19 cellular contexts compared by ENCODE assay signal in genomic region chr20:33725607-33726264, GRCh38. TPM values are rescaled to one million over a fixed set of nuclear protein-coding genes. Genes with fewer than 3 reads are reported as not detected.
DNase-seq lines count a peak whose midpoint lies in the region; ATAC-seq, FAIRE-seq and TF ChIP-seq lines count a peak whose summit lies in the region.
"Had no signal": no experiment of that assay in that cellular context is flagged by ENCODE, and none has a peak within 500 bp of the region (broad histone marks: within the 10 kb centered on the region; RNA-seq: fewer than 3 reads in every experiment).

No MANE protein-coding gene starts in this region.

- H3K79me1 ChIP-seq in IMR-90 (ENCODE audit: low read depth in 1 of 2, low read length in 2 of 2) = no peaks in the 10 kb centered on the region

- no peak overlapping the region for H2BK120ac ChIP-seq in IMR-90 (ENCODE audit: low read depth, low read length)

- H3K4me3 ChIP-seq in IMR-90 (ENCODE audit: insufficient read depth, low read depth, low read length) (no peak overlapping the region), K562 (no peak overlapping the region), neural progenitor cell (no peak overlapping the region), upper lobe of left lung (no peak overlapping the region)

- no peak for ATAC-seq in IMR-90 (ENCODE audit: low read depth)
- ATAC-seq in K562 = no peak
- ATAC-seq in upper lobe of left lung (ENCODE audit: low FRiP score in 2 of 2) = peak in 1 of 2 donors; percentile 53
- ATAC-seq: PC-3 had no signal

- no peak overlapping the region for H2AK5ac ChIP-seq in IMR-90 (ENCODE audit: low read depth, low read length)

- dilution Hi-C loops in IMR-90 (cut with HindIII; ENCODE audit: low sequenced_read_pairs, unreplicated experiment) = no loop called here

- H3F3A ChIP-seq in neural progenitor cell (ENCODE audit: low read depth) = peaks cover 3% of the 10 kb centered on the region

- no peak overlapping the region for H2BK20ac ChIP-seq in IMR-90 (ENCODE audit: low read depth, low read length)

- no peak overlapping the region for H4K91ac ChIP-seq in IMR-90 (ENCODE audit: insufficient read depth, low read depth, low read length)

- DNase-seq in IMR-90 = no peak
- no peak for DNase-seq in K562 (ENCODE audit: extremely low read depth in 1 of 4, low spot score in 3 of 4)
- DNase-seq in neural progenitor cell (ENCODE audit: low spot score) = no peak
- DNase-seq in upper lobe of left lung = peak in 1 of 2 donors; percentile 64
- no peak for DNase-seq in GM19239 (ENCODE audit: insufficient read length, low spot score)
- no peak for DNase-seq in stimulated activated CD4-positive, alpha-beta T cell treated with anti-CD3 and anti-CD28 coated beads, Interleukin-4, amount 100 ng/mL, for 24 hours
- no peak for DNase-seq in activated T-cell treated with anti-CD3 and anti-CD28 coated beads, Interleukin-2, amount 50 U/mL, for 24 hours
- DNase-seq: ACHN, AML-193, DMS79 treated with DMSO at 0.1 percent for 48 hours, NCI-H1694 treated with DMSO at 0.1 percent for 48 hours, NCI-H2107, NCI-H226, PC-3 had no signal

- TF ChIP-seq POLR2A in IMR-90 (IDR thresholded peaks at IDR 0.05; ENCODE audit: low read depth, low read length) (no peak), K562 (conservative IDR thresholded peaks at IDR 0.05) (no peak), upper lobe of left lung (IDR thresholded peaks at IDR 0.05) (peak in 1 of 4 donors; percentile 4)

- FAIRE-seq in K562 (lab: Jason Lieb, UNC) (no peak), GM19239 (lab: Jason Lieb, UNC) (no peak)
- FAIRE-seq: D721Med, H54, HTR-8/SVneo had no signal

- no peaks in the 10 kb centered on the region for H3K27me3 Mint-ChIP-seq in neural progenitor cell (ENCODE audit: insufficient read depth, low read depth)
- no peaks in the 10 kb centered on the region for H3K27me3 Mint-ChIP-seq in activated T-cell treated with anti-CD3 and anti-CD28 coated beads, Interleukin-2, amount 50 U/mL, for 24 hours

- H3K36me3 Mint-ChIP-seq in neural progenitor cell = no peaks in the 10 kb centered on the region
- H3K36me3 Mint-ChIP-seq in activated T-cell treated with anti-CD3 and anti-CD28 coated beads, Interleukin-2, amount 50 U/mL, for 24 hours (ENCODE audit: low read depth) = no peaks in the 10 kb centered on the region

- no peak overlapping the region for H3K4me3 Mint-ChIP-seq in neural progenitor cell
- no peak overlapping the region for H3K4me3 Mint-ChIP-seq in activated T-cell treated with anti-CD3 and anti-CD28 coated beads, Interleukin-2, amount 50 U/mL, for 24 hours

- no peaks in the 10 kb centered on the region for H3K4me1 Mint-ChIP-seq in neural progenitor cell
- peaks cover 6% of the 10 kb centered on the region for H3K4me1 Mint-ChIP-seq in activated T-cell treated with anti-CD3 and anti-CD28 coated beads, Interleukin-2, amount 50 U/mL, for 24 hours (ENCODE audit: low read depth)

- intact Hi-C loops in IMR-90 (cut with micrococcal nuclease) = no loop called here
- intact Hi-C loops in K562 (cut with micrococcal nuclease) = no loop called here

- H2AFZ ChIP-seq in IMR-90 (replicated peaks; ENCODE audit: low read length, poor library complexity) (peak overlapping the region; percentile 21), K562 (ENCODE audit: low read depth, low read length) (no peak overlapping the region), neural progenitor cell (replicated peaks) (no peak overlapping the region)

- H3K79me2 ChIP-seq in K562 (ENCODE audit: control insufficient read depth, insufficient read depth, low read length) = no peaks in the 10 kb centered on the region
- H3K79me2 ChIP-seq in neural progenitor cell (ENCODE audit: low read depth) = no peaks in the 10 kb centered on the region

- H4K8ac ChIP-seq in IMR-90 (ENCODE audit: low read depth in 2 of 2, low read length in 2 of 2) = no peak overlapping the region

- H3K56ac ChIP-seq in IMR-90 (ENCODE audit: extremely low read depth, insufficient read depth, low read length) = no peak overlapping the region

- H3K9ac ChIP-seq in IMR-90 (ENCODE audit: low read depth, low read length) (no peak overlapping the region), K562 (ENCODE audit: insufficient read depth in 1 of 2, low read depth in 2 of 2, low read length in 2 of 2) (no peak overlapping the region), neural progenitor cell (no peak overlapping the region)

- H3K4me2 ChIP-seq in IMR-90 (ENCODE audit: low read depth, low read length) (no peak overlapping the region), K562 (ENCODE audit: insufficient read depth, low read length) (no peak overlapping the region), neural progenitor cell (no peak overlapping the region)

- no peak overlapping the region for H3K23ac ChIP-seq in IMR-90 (ENCODE audit: low read depth, low read length)

- H3K27ac ChIP-seq in IMR-90 (ENCODE audit: insufficient read depth, low read length) (no peak overlapping the region), K562 (ENCODE audit: extremely low read depth, low read depth, low read length) (no peak overlapping the region), neural progenitor cell (no peak overlapping the region), upper lobe of left lung (peak overlapping the region in 3 of 4 donors; percentile 13 to 82 (median 68))
- H3K27ac ChIP-seq: C4-2B had no signal

- in situ Hi-C loops in IMR-90 (cut with MboI; ENCODE audit: low sequenced_read_pairs) = no loop called here
- in situ Hi-C loops in K562 (cut with MboI) = loop anchor here (5.0 kb wide), 1 partner anchor 58 kb away; the partner anchor contains the start of gene ACTL10

- H2BK5ac ChIP-seq in IMR-90 (ENCODE audit: low read depth, low read length, poor library complexity, severe bottlenecking) = no peak overlapping the region

- H3K27me3 ChIP-seq in IMR-90 (ENCODE audit: control insufficient read depth, insufficient read depth, low read length) (no peaks in the 10 kb centered on the region; the same call in 1 of the 2 replicates), K562 (ENCODE audit: control insufficient read depth in 2 of 2, insufficient read depth in 2 of 2, low read length in 2 of 2) (no peaks in the 10 kb centered on the region), neural progenitor cell (no peaks in the 10 kb centered on the region), upper lobe of left lung (no peaks in the 10 kb centered on the region)

- no peak overlapping the region for H3K4ac ChIP-seq in IMR-90 (ENCODE audit: low read depth, low read length)

- H3K9me3 ChIP-seq in IMR-90 (ENCODE audit: control insufficient read depth, insufficient read depth, low read length) (no peaks in the 10 kb centered on the region), K562 (replicated peaks; ENCODE audit: control insufficient read depth, insufficient read depth, low read depth, low read length) (no peaks in the 10 kb centered on the region), neural progenitor cell (ENCODE audit: low read depth) (no peaks in the 10 kb centered on the region), upper lobe of left lung (no peaks in the 10 kb centered on the region)

- no TSS peak for BruUV-seq in IMR-90 (replicated peaks; lab: Mats Ljungman, UMichigan)
- BruUV-seq in K562 (replicated peaks; lab: Mats Ljungman, UMichigan) = no TSS peak

- H4K20me1 ChIP-seq in IMR-90 (ENCODE audit: insufficient read depth, low read length) (no peaks in the 10 kb centered on the region), K562 (replicated peaks; ENCODE audit: control insufficient read depth, insufficient read depth, low read length) (no peaks in the 10 kb centered on the region), neural progenitor cell (ENCODE audit: low read depth) (no peaks in the 10 kb centered on the region)

- no peaks in the 10 kb centered on the region for H3K4me1 ChIP-seq in IMR-90 (ENCODE audit: control insufficient read depth, insufficient read depth, low read length)
- H3K4me1 ChIP-seq in K562 (replicated peaks in 1 of 2; ENCODE audit: control insufficient read depth in 2 of 2, insufficient read depth in 2 of 2, low read length in 2 of 2) = no peaks in the 10 kb centered on the region; a peak in 1 of 5 replicates
- no peaks in the 10 kb centered on the region for H3K4me1 ChIP-seq in neural progenitor cell
- H3K4me1 ChIP-seq in upper lobe of left lung = peaks cover 0 to 22% (median 10%) of the 10 kb centered on the region in 4 donors

- WGBS in IMR-90 (ENCODE audit: extremely low coverage in 2 of 2, insufficient read length in 1 of 2), 2 experiments = no CpG with 5 or more reads among the region's 7 CpGs
- 43% methylated on average over 7 of the region's 7 CpGs for WGBS in K562 (ENCODE audit: insufficient coverage, low coverage, missing lambda C conversion rate)
- 63 to 78% methylated on average over 6 to 7 of the region's 7 CpGs for WGBS in upper lobe of left lung, 2 donors

- CTCF ChIA-PET in IMR-90 (lab: Yijun Ruan, JAX) = no interaction called here
- CTCF ChIA-PET in K562 (lab: Yijun Ruan, JAX; ENCODE audit: low intra/inter-chr PET ratio) = no interaction called here

- H2AK9ac ChIP-seq in IMR-90 (replicated peaks; ENCODE audit: low read depth, low read length, poor library complexity) = peak overlapping the region; percentile 50

- H3K9me3 Mint-ChIP-seq in neural progenitor cell = no peaks in the 10 kb centered on the region
- H3K9me3 Mint-ChIP-seq in activated T-cell treated with anti-CD3 and anti-CD28 coated beads, Interleukin-2, amount 50 U/mL, for 24 hours = no peaks in the 10 kb centered on the region

- no peak overlapping the region for H4K5ac ChIP-seq in IMR-90 (ENCODE audit: low read depth, low read length)

- TF ChIP-seq EP300 in K562 (IDR thresholded peaks at IDR 0.05; ENCODE audit: low read length) = no peak
- peak in 1 of 4 donors; percentile 70 for TF ChIP-seq EP300 in upper lobe of left lung (IDR thresholded peaks at IDR 0.05)

- H3K18ac ChIP-seq in IMR-90 (ENCODE audit: low read depth, low read length) = no peak overlapping the region

- peak overlapping the region; percentile 27 for H3K27ac Mint-ChIP-seq in neural progenitor cell
- H3K27ac Mint-ChIP-seq in activated T-cell treated with anti-CD3 and anti-CD28 coated beads, Interleukin-2, amount 50 U/mL, for 24 hours = no peak overlapping the region

- POLR2A ChIA-PET in IMR-90 (lab: Charles Lee; ENCODE audit: unreplicated experiment) (no interaction called here), K562 (lab: Yijun Ruan, JAX) (interaction anchor here (1.2 to 1.5 kb wide), 2 partner anchors 11 to 72 kb away, joined by 4 to 5 read pairs; no protein-coding TSS in a partner anchor)

- no peak for TF ChIP-seq RAD21 in IMR-90 (IDR thresholded peaks at IDR 0.05; ENCODE audit: low read length)
- no peak for TF ChIP-seq RAD21 in K562 (CRISPR knock-in tag; conservative IDR thresholded peaks at IDR 0.05 in 1 of 2, IDR thresholded peaks at IDR 0.05 in 1 of 2)

- no peaks in the 10 kb centered on the region for H3K36me3 ChIP-seq in IMR-90 (ENCODE audit: control insufficient read depth, insufficient read depth, low read length)
- no peaks in the 10 kb centered on the region for H3K36me3 ChIP-seq in K562 (ENCODE audit: control insufficient read depth, insufficient read depth, low read length)
- no peaks in the 10 kb centered on the region for H3K36me3 ChIP-seq in neural progenitor cell
- no peaks in the 10 kb centered on the region for H3K36me3 ChIP-seq in upper lobe of left lung

- TF ChIP-seq CTCF in IMR-90 (conservative IDR thresholded peaks at IDR 0.05; ENCODE audit: low read depth, low read length) (no peak), K562 (IDR thresholded peaks at IDR 0.05 in 2 of 3, conservative IDR thresholded peaks at IDR 0.05 in 1 of 3; ENCODE audit: insufficient read depth in 2 of 3, low read depth in 1 of 3, low read length in 3 of 3) (no peak), neural progenitor cell (IDR thresholded peaks at IDR 0.05) (no peak), upper lobe of left lung (IDR thresholded peaks at IDR 0.05) (no peak)

- no peak overlapping the region for H3K14ac ChIP-seq in IMR-90 (replicated peaks; ENCODE audit: low read depth, low read length)

- H3K9me1 ChIP-seq in IMR-90 (ENCODE audit: insufficient read depth, low read length) = 0 out of 2 replicates have a peak, but pooled peaks cover 3% of the 10 kb centered on the region
- no peaks in the 10 kb centered on the region for H3K9me1 ChIP-seq in K562 (ENCODE audit: control insufficient read depth, insufficient read depth, low read length)

- H2BK15ac ChIP-seq in IMR-90 (ENCODE audit: low read depth, low read length) = no peak overlapping the region

RNA-seq across cellular contexts. Expression of gene PXMP4, which starts 5.6 kb away (rescaled TPM):
- 2.2 and 3.6 TPM in 2 replicates for total RNA-seq in IMR-90 (2012; rRNA removed)
- polyA plus RNA-seq in IMR-90 (2012; rRNA removed) = 7.1 TPM in 2 replicates
- 4.9 and 10.3 TPM in 2 replicates for polyA plus RNA-seq in IMR-90 (2012; cell fraction: cytosol; rRNA removed)
- 2.7 and 4.5 TPM in 2 replicates for polyA plus RNA-seq in IMR-90 (2012; cell fraction: nucleus; rRNA removed; ENCODE audit: low replicate concordance)
- total RNA-seq in K562 (2011; cell fraction: chromatin; rRNA removed; ENCODE audit: low replicate concordance) = 5.6 and 15.2 TPM in 2 replicates
- total RNA-seq in K562 (2011; cell fraction: nucleolus; rRNA removed) = 8.7 and 9.8 TPM in 2 replicates
- 9.0 and 12.0 TPM in 2 replicates for total RNA-seq in K562 (2011; cell fraction: nucleoplasm; rRNA removed)
- total RNA-seq in K562 (2014; rRNA removed) = 5.6 and 9.1 TPM in 2 replicates
- total RNA-seq in K562 (2014; rRNA removed; fragmentation: Illumina TruSeq; extraction: Trizol) = 3.6 and 4.8 TPM in 2 replicates
- total RNA-seq in K562 (2015; rRNA removed; fragmentation: Illumina TruSeq; extraction: Trizol) = 4.4 and 6.7 TPM in 2 replicates
- 11.4 and 12.6 TPM in 2 replicates for total RNA-seq in K562 (2021)
- 6.7 and 7.3 TPM in 2 replicates for polyA plus RNA-seq in K562 (2011; rRNA removed)
- 12.4 and 17.3 TPM in 2 replicates for polyA plus RNA-seq in K562 (2011; cell fraction: cytosol; rRNA removed)
- 10.1 and 11.6 TPM in 2 replicates for polyA plus RNA-seq in K562 (2011; cell fraction: nucleus; rRNA removed)
- polyA plus RNA-seq in K562 (2012) = 9.3 and 12.6 TPM in 2 replicates
- polyA plus RNA-seq in K562 (2014; fragmentation: Illumina TruSeq; extraction: Trizol) = 9.8 and 10.4 TPM in 2 replicates
- polyA plus RNA-seq in K562 (2014; fragmentation: Nextera tagmentation; extraction: Ambion mirVana) = 10 to 100 TPM; 24.4 to 29.1 TPM
- polyA plus RNA-seq in K562 (2014; rRNA removed) = 5.7 and 6.8 TPM in 2 replicates
- 4.0 and 5.7 TPM in 2 replicates for polyA minus RNA-seq in K562 (2011; rRNA and poly(A)+ RNA removed)
- 6.6 and 7.5 TPM in 2 replicates for polyA minus RNA-seq in K562 (2011; cell fraction: cytosol; rRNA and poly(A)+ RNA removed)
- polyA minus RNA-seq in K562 (2011; cell fraction: nucleus; rRNA and poly(A)+ RNA removed) = 3.0 TPM in 2 replicates
- 3.5 and 6.1 TPM in 2 replicates for total RNA-seq in neural progenitor cell (ENCODE audit: low replicate concordance)
- total RNA-seq in upper lobe of left lung = 10 to 100 TPM; 18.4 to 80.2 (median 29.8) TPM
- total RNA-seq: PC-3 had no signal

RNA-seq across cellular contexts. Expression of gene ZNF341, which starts 6.1 kb away (rescaled TPM):
- 1.1 TPM in 2 replicates for total RNA-seq in IMR-90 (2012; rRNA removed)
- polyA plus RNA-seq in IMR-90 (2012; rRNA removed) = 3.4 TPM in 2 replicates
- polyA plus RNA-seq in IMR-90 (2012; cell fraction: cytosol; rRNA removed) = 2.0 and 2.9 TPM in 2 replicates
- polyA plus RNA-seq in IMR-90 (2012; cell fraction: nucleus; rRNA removed; ENCODE audit: low replicate concordance) = 7.7 and 17.8 TPM in 2 replicates
- total RNA-seq in K562 (2011; cell fraction: chromatin; rRNA removed; ENCODE audit: low replicate concordance) = 6.0 and 8.6 TPM in 2 replicates
- 5.0 and 5.2 TPM in 2 replicates for total RNA-seq in K562 (2011; cell fraction: nucleolus; rRNA removed)
- total RNA-seq in K562 (2011; cell fraction: nucleoplasm; rRNA removed) = 5.1 and 6.3 TPM in 2 replicates
- 1.6 and 2.6 TPM in 2 replicates for total RNA-seq in K562 (2014; rRNA removed)
- total RNA-seq in K562 (2014; rRNA removed; fragmentation: Illumina TruSeq; extraction: Trizol) = 0.41 and 0.76 TPM in 2 replicates
- total RNA-seq in K562 (2015; rRNA removed; fragmentation: Illumina TruSeq; extraction: Trizol) = 1.0 TPM in 2 replicates
- total RNA-seq in K562 (2021) = 2.6 and 2.8 TPM in 2 replicates
- polyA plus RNA-seq in K562 (2011; rRNA removed) = 0.89 and 1.8 TPM in 2 replicates
- 1.2 and 2.3 TPM in 2 replicates for polyA plus RNA-seq in K562 (2011; cell fraction: cytosol; rRNA removed)
- polyA plus RNA-seq in K562 (2011; cell fraction: nucleus; rRNA removed) = 2.3 and 5.1 TPM in 2 replicates
- polyA plus RNA-seq in K562 (2012) = 2.3 and 2.4 TPM in 2 replicates
- polyA plus RNA-seq in K562 (2014; fragmentation: Illumina TruSeq; extraction: Trizol) = 2.3 TPM in 2 replicates
- polyA plus RNA-seq in K562 (2014; fragmentation: Nextera tagmentation; extraction: Ambion mirVana) = under 1 TPM; 0.08 to 0.10 TPM
- 2.0 and 2.2 TPM in 2 replicates for polyA plus RNA-seq in K562 (2014; rRNA removed)
- polyA minus RNA-seq in K562 (2011; rRNA and poly(A)+ RNA removed) = 0.90 and 1.3 TPM in 2 replicates
- 1.6 and 1.9 TPM in 2 replicates for polyA minus RNA-seq in K562 (2011; cell fraction: cytosol; rRNA and poly(A)+ RNA removed)
- 1.1 and 1.6 TPM in 2 replicates for polyA minus RNA-seq in K562 (2011; cell fraction: nucleus; rRNA and poly(A)+ RNA removed)
- 0.82 and 2.5 TPM in 2 replicates for total RNA-seq in neural progenitor cell (ENCODE audit: low replicate concordance)
- total RNA-seq in upper lobe of left lung = 10 to 100 TPM in 1 of 6 donors, 1 to 10 TPM in 5; 2.0 to 17.8 (median 5.0) TPM

RNA-seq across cellular contexts. Expression of gene E2F1, which starts 39.6 kb away (rescaled TPM):
- 10.6 and 10.9 TPM in 2 replicates for total RNA-seq in IMR-90 (2012; rRNA removed)
- polyA plus RNA-seq in IMR-90 (2012; rRNA removed) = 14.0 and 14.6 TPM in 2 replicates
- polyA plus RNA-seq in IMR-90 (2012; cell fraction: cytosol; rRNA removed) = 9.9 and 10.2 TPM in 2 replicates
- polyA plus RNA-seq in IMR-90 (2012; cell fraction: nucleus; rRNA removed; ENCODE audit: low replicate concordance) = 13.7 and 30.1 TPM in 2 replicates
- total RNA-seq in K562 (2011; cell fraction: chromatin; rRNA removed; ENCODE audit: low replicate concordance) = 22.9 and 54.8 TPM in 2 replicates
- total RNA-seq in K562 (2011; cell fraction: nucleolus; rRNA removed) = 31.2 and 33.7 TPM in 2 replicates
- 28.2 and 29.0 TPM in 2 replicates for total RNA-seq in K562 (2011; cell fraction: nucleoplasm; rRNA removed)
- total RNA-seq in K562 (2014; rRNA removed) = 17.3 and 23.4 TPM in 2 replicates
- total RNA-seq in K562 (2014; rRNA removed; fragmentation: Illumina TruSeq; extraction: Trizol) = 9.0 and 10.8 TPM in 2 replicates
- 14.9 and 15.3 TPM in 2 replicates for total RNA-seq in K562 (2015; rRNA removed; fragmentation: Illumina TruSeq; extraction: Trizol)
- total RNA-seq in K562 (2021) = 24.6 and 25.3 TPM in 2 replicates
- polyA plus RNA-seq in K562 (2011; rRNA removed) = 12.7 and 19.3 TPM in 2 replicates
- 17.7 and 20.9 TPM in 2 replicates for polyA plus RNA-seq in K562 (2011; cell fraction: cytosol; rRNA removed)
- 74.3 and 91.0 TPM in 2 replicates for polyA plus RNA-seq in K562 (2011; cell fraction: nucleus; rRNA removed)
- polyA plus RNA-seq in K562 (2012) = 16.3 and 25.0 TPM in 2 replicates
- 13.1 and 17.8 TPM in 2 replicates for polyA plus RNA-seq in K562 (2014; fragmentation: Illumina TruSeq; extraction: Trizol)
- under 1 TPM; 0.14 to 0.39 TPM for polyA plus RNA-seq in K562 (2014; fragmentation: Nextera tagmentation; extraction: Ambion mirVana)
- polyA plus RNA-seq in K562 (2014; rRNA removed) = 28.9 and 30.6 TPM in 2 replicates
- 5.8 and 8.2 TPM in 2 replicates for polyA minus RNA-seq in K562 (2011; rRNA and poly(A)+ RNA removed)
- 7.7 and 8.5 TPM in 2 replicates for polyA minus RNA-seq in K562 (2011; cell fraction: cytosol; rRNA and poly(A)+ RNA removed)
- 9.3 and 10.3 TPM in 2 replicates for polyA minus RNA-seq in K562 (2011; cell fraction: nucleus; rRNA and poly(A)+ RNA removed)
- total RNA-seq in neural progenitor cell (ENCODE audit: low replicate concordance) = 9.7 and 29.7 TPM in 2 replicates
- total RNA-seq in upper lobe of left lung = 10 to 100 TPM in 1 of 6 donors, 1 to 10 TPM in 5; 5.5 to 12.9 (median 6.8) TPM

RNA-seq across cellular contexts. Expression of gene NECAB3, which starts 51.5 kb away (rescaled TPM):
- 8.6 and 10.0 TPM in 2 replicates for total RNA-seq in IMR-90 (2012; rRNA removed)
- 28.4 and 28.5 TPM in 2 replicates for polyA plus RNA-seq in IMR-90 (2012; rRNA removed)
- polyA plus RNA-seq in IMR-90 (2012; cell fraction: cytosol; rRNA removed) = 15.3 and 20.8 TPM in 2 replicates
- 115 and 191 TPM in 2 replicates for polyA plus RNA-seq in IMR-90 (2012; cell fraction: nucleus; rRNA removed; ENCODE audit: low replicate concordance)
- total RNA-seq in K562 (2011; cell fraction: chromatin; rRNA removed; ENCODE audit: low replicate concordance) = 164 and 323 TPM in 2 replicates
- total RNA-seq in K562 (2011; cell fraction: nucleolus; rRNA removed) = 194 and 203 TPM in 2 replicates
- total RNA-seq in K562 (2011; cell fraction: nucleoplasm; rRNA removed) = 200 and 230 TPM in 2 replicates
- total RNA-seq in K562 (2014; rRNA removed) = 52.0 and 74.0 TPM in 2 replicates
- 16.0 and 17.8 TPM in 2 replicates for total RNA-seq in K562 (2014; rRNA removed; fragmentation: Illumina TruSeq; extraction: Trizol)
- total RNA-seq in K562 (2015; rRNA removed; fragmentation: Illumina TruSeq; extraction: Trizol) = 31.5 and 36.5 TPM in 2 replicates
- total RNA-seq in K562 (2021) = 57.1 and 57.8 TPM in 2 replicates
- 25.6 and 32.7 TPM in 2 replicates for polyA plus RNA-seq in K562 (2011; rRNA removed)
- polyA plus RNA-seq in K562 (2011; cell fraction: cytosol; rRNA removed) = 33.9 and 111 TPM in 2 replicates
- 181 and 337 TPM in 2 replicates for polyA plus RNA-seq in K562 (2011; cell fraction: nucleus; rRNA removed)
- 35.0 and 54.7 TPM in 2 replicates for polyA plus RNA-seq in K562 (2012)
- polyA plus RNA-seq in K562 (2014; fragmentation: Illumina TruSeq; extraction: Trizol) = 35.8 and 37.6 TPM in 2 replicates
- 1 to 10 TPM in 1 of 2 experiments, under 1 TPM in 1; 0.94 to 1.9 TPM for polyA plus RNA-seq in K562 (2014; fragmentation: Nextera tagmentation; extraction: Ambion mirVana)
- 63.3 and 67.6 TPM in 2 replicates for polyA plus RNA-seq in K562 (2014; rRNA removed)
- polyA minus RNA-seq in K562 (2011; rRNA and poly(A)+ RNA removed) = 21.3 and 27.3 TPM in 2 replicates
- 12.6 and 18.7 TPM in 2 replicates for polyA minus RNA-seq in K562 (2011; cell fraction: cytosol; rRNA and poly(A)+ RNA removed)
- polyA minus RNA-seq in K562 (2011; cell fraction: nucleus; rRNA and poly(A)+ RNA removed) = 66.9 and 76.9 TPM in 2 replicates
- total RNA-seq in neural progenitor cell (ENCODE audit: low replicate concordance) = 19.2 and 40.2 TPM in 2 replicates
- total RNA-seq in upper lobe of left lung = 100 to 1,000 TPM in 2 of 6 donors, 10 to 100 TPM in 4; 43.4 to 309 (median 90.6) TPM

RNA-seq across cellular contexts. Expression of gene ACTL10, which starts 59.0 kb away (rescaled TPM):
- total RNA-seq in IMR-90 (2012; rRNA removed) (0.18 and 0.28 TPM in 2 replicates), K562 (2014; rRNA removed) (0.14 TPM in 1 of 2 replicates, not detected in the other), K562 (2014; rRNA removed; fragmentation: Illumina TruSeq; extraction: Trizol) (not detected in 2 replicates), K562 (2015; rRNA removed; fragmentation: Illumina TruSeq; extraction: Trizol) (not detected in 2 replicates), K562 (2021) (0.11 TPM in 1 of 2 replicates, not detected in the other), neural progenitor cell (ENCODE audit: low replicate concordance) (0.19 TPM in 1 of 2 replicates, not detected in the other), upper lobe of left lung (1 to 10 TPM in 5 of 6 donors, not detected in 1; 1.7 to 3.8 (median 2.1) TPM)
- polyA plus RNA-seq in IMR-90 (2012; rRNA removed) (0.43 and 0.49 TPM in 2 replicates), K562 (2011; rRNA removed) (not detected in 2 replicates), K562 (2014; fragmentation: Illumina TruSeq; extraction: Trizol) (not detected in 2 replicates), K562 (2014; fragmentation: Nextera tagmentation; extraction: Ambion mirVana) (not detected), K562 (2014; rRNA removed) (0.07 and 0.13 TPM in 2 replicates)
- polyA plus RNA-seq in IMR-90 (2012; cell fraction: cytosol; rRNA removed) = 0.40 and 1.1 TPM in 2 replicates
- polyA plus RNA-seq in IMR-90 (2012; cell fraction: nucleus; rRNA removed; ENCODE audit: low replicate concordance) = 0.15 and 0.73 TPM in 2 replicates
- total RNA-seq in K562 (2011; cell fraction: chromatin; rRNA removed; ENCODE audit: low replicate concordance) = not detected in 2 replicates
- 0.33 TPM in 1 of 2 replicates, not detected in the other for total RNA-seq in K562 (2011; cell fraction: nucleolus; rRNA removed)
- total RNA-seq in K562 (2011; cell fraction: nucleoplasm; rRNA removed) = not detected in 2 replicates
- 0.04 TPM in 1 of 2 replicates, not detected in the other for polyA plus RNA-seq in K562 (2011; cell fraction: cytosol; rRNA removed)
- polyA plus RNA-seq in K562 (2011; cell fraction: nucleus; rRNA removed) = 0.10 TPM in 1 of 2 replicates, not detected in the other
- 0.13 and 0.29 TPM in 2 replicates for polyA plus RNA-seq in K562 (2012)
- polyA minus RNA-seq in K562 (2011; rRNA and poly(A)+ RNA removed) = not detected in 2 replicates
- polyA minus RNA-seq in K562 (2011; cell fraction: cytosol; rRNA and poly(A)+ RNA removed) = not detected in 2 replicates
- polyA minus RNA-seq in K562 (2011; cell fraction: nucleus; rRNA and poly(A)+ RNA removed) = not detected in 2 replicates
- total RNA-seq: G401 had no signal

Comparison
In these comparisons a context has a peak if more than half of its experiments do, and no peak if none do; other contexts are left out.
1. H3K27ac ChIP-seq: peak in upper lobe of left lung (3 of 4); none in IMR-90 (single experiment), K562 (single experiment) and neural progenitor cell (single experiment).